In genomic region chrX:120286733-120287512, GRCh38 we compare ENCODE assay signal across 16 cellular contexts. TPM values are rescaled to one million over a fixed set of nuclear protein-coding genes. Genes with fewer than 3 reads are reported as not detected.
A peak's percentile ranks its signal among the peaks of the same experiment; 100 is the strongest.
DNase-seq lines count a peak whose midpoint lies in the region; ATAC-seq and TF ChIP-seq lines count a peak whose summit lies in the region.
"Had no signal": no experiment of that assay in that cellular context is flagged by ENCODE, and none has a peak within 500 bp of the region (broad histone marks: within the 10 kb centered on the region; RNA-seq: fewer than 3 reads in every experiment).

No MANE protein-coding gene starts in this region.

- no peaks in the 10 kb centered on the region for H3K27me3 ChIP-seq in right atrium auricular region

- no peaks in the 10 kb centered on the region for H3K9me3 ChIP-seq in right atrium auricular region
- H3K9me3 ChIP-seq: SK-N-SH had no signal

- TF ChIP-seq CTCF in GM10248 (IDR thresholded peaks at IDR 0.05; ENCODE audit: control extremely low read depth, extremely low read depth, low read depth, missing control alignments) (no peak), right atrium auricular region (IDR thresholded peaks at IDR 0.05) (no peak)

- peak; percentile 47 for ATAC-seq in GM19372 (IDR thresholded peaks at IDR 0.05; ENCODE audit: low read depth, unreplicated experiment)
- peak; percentile 46 for ATAC-seq in HG02642 (IDR thresholded peaks at IDR 0.05; ENCODE audit: poor library complexity, unreplicated experiment)
- peak; percentile 32 for ATAC-seq in HG03460 (IDR thresholded peaks at IDR 0.05; ENCODE audit: unreplicated experiment)
- ATAC-seq: activated CD8-positive, alpha-beta memory T cell treated with anti-CD3 and anti-CD28 coated beads, Interleukin-2, amount 10 ng/mL, durations not matched to agents 7 days and 5 days had no signal

- POLR2A ChIA-PET in GM10248 (lab: Yijun Ruan, JAX) = no interaction called here

- H3K27ac ChIP-seq in right atrium auricular region = no peak overlapping the region

- DNase-seq in GM10248 (ENCODE audit: extremely low spot score) (peak; percentile 17), NCI-H345 (lab: John Stamatoyannopoulos, UW) (no peak), right atrium auricular region (ENCODE audit: low spot score) (no peak)
- no peak for DNase-seq in effector CD8-positive, alpha-beta T cell (lab: John Stamatoyannopoulos, UW)
- no peak for DNase-seq in stimulated activated CD4-positive, alpha-beta T cell treated with anti-CD3 and anti-CD28 coated beads, Interleukin-1b, Interleukin-23, amount 100 ng/mL, for 48 hours
- DNase-seq: activated CD8-positive, alpha-beta memory T cell treated with anti-CD3 and anti-CD28 coated beads, Interleukin-2, amount 10 ng/mL, durations not matched to agents 7 days and 5 days; activated naive CD4-positive, alpha-beta T cell treated with anti-CD3 and anti-CD28 coated beads, Interleukin-2, amount 50 U/mL, for 16 hours; Kasumi-1; NCI-H2029 treated with DMSO at 0.1 percent for 48 hours; SK-N-SH; stimulated activated CD8-positive, alpha-beta memory T cell treated with anti-CD3 and anti-CD28 coated beads, Interleukin-4, amount 100 ng/mL, for 48 hours; trophoblast cell had no signal

- H3K4me3 ChIP-seq in right atrium auricular region = no peak overlapping the region

- H3K36me3 ChIP-seq in right atrium auricular region = no peaks in the 10 kb centered on the region

- CTCF ChIA-PET in GM10248 (lab: Yijun Ruan, JAX) = interaction anchor here (1.2 to 2.1 kb wide), 3 partner anchors 11 to 18 kb away, joined by 4 to 13 read pairs (median 5); no protein-coding TSS in a partner anchor

- no peaks in the 10 kb centered on the region for H3K4me1 ChIP-seq in right atrium auricular region

RNA-seq across cellular contexts. Expression of gene TMEM255A, which starts 24.3 kb away (rescaled TPM):
- under 1 TPM; 0.70 to 0.79 TPM for total RNA-seq in right atrium auricular region
- total RNA-seq: bronchial epithelial cell had no signal

RNA-seq across cellular contexts. Expression of gene ZBTB33, which starts 36.3 kb away (rescaled TPM):
- total RNA-seq in right atrium auricular region = 1 to 10 TPM; 6.0 to 6.3 TPM
